1 cellular context compared by ENCODE assay signal in genomic region chr12:118714051-118714460, GRCh38.
TF ChIP-seq lines count a peak whose summit lies in the region.

No MANE protein-coding gene starts in this region.

TF ChIP-seq in HepG2, 621 proteins besides CTCF, POLR2A, EP300 and RAD21 (continued from another document and continues in another):
- no peak for TF ChIP-seq HMGXB3 (CRISPR knock-in tag; IDR thresholded peaks at IDR 0.05; ENCODE audit: borderline replicate concordance)
- no peak for TF ChIP-seq PHF20 (CRISPR knock-in tag; IDR thresholded peaks at IDR 0.05)
- TF ChIP-seq ZBTB49 (CRISPR knock-in tag; IDR thresholded peaks at IDR 0.05; ENCODE audit: borderline replicate concordance): peak; percentile 49; the same call in 1 of the 2 replicates
- TF ChIP-seq THAP7 (CRISPR knock-in tag; IDR thresholded peaks at IDR 0.05): no peak
- no peak for TF ChIP-seq ZNF639 (CRISPR knock-in tag; conservative IDR thresholded peaks at IDR 0.05)
- no peak for TF ChIP-seq MATR3 (CRISPR knock-in tag; IDR thresholded peaks at IDR 0.05)
- TF ChIP-seq CENPT (CRISPR knock-in tag; IDR thresholded peaks at IDR 0.05; ENCODE audit: low read depth): no peak
- TF ChIP-seq ZNF44 (CRISPR knock-in tag; IDR thresholded peaks at IDR 0.05): no peak
- TF ChIP-seq MAF1 (CRISPR knock-in tag; IDR thresholded peaks at IDR 0.05; ENCODE audit: borderline replicate concordance): no peak
- TF ChIP-seq SMARCC2 (IDR thresholded peaks at IDR 0.05): no peak
- no peak for TF ChIP-seq PRDM15 (CRISPR knock-in tag; IDR thresholded peaks at IDR 0.05)
- no peak for TF ChIP-seq CENPX (CRISPR knock-in tag; IDR thresholded peaks at IDR 0.05)
- no peak for TF ChIP-seq ZNF362 (CRISPR knock-in tag; IDR thresholded peaks at IDR 0.05; ENCODE audit: borderline replicate concordance)
- no peak for TF ChIP-seq ZNF274 (CRISPR knock-in tag; IDR thresholded peaks at IDR 0.05)
- 0 out of 2 replicates have a peak, but pooled peaks have one; percentile 17 for TF ChIP-seq ZNF275 (CRISPR knock-in tag; IDR thresholded peaks at IDR 0.05; ENCODE audit: borderline replicate concordance)
- TF ChIP-seq FOXO1 (CRISPR knock-in tag; IDR thresholded peaks at IDR 0.05): no peak
- no peak; the same call in 1 of the 2 replicates for TF ChIP-seq ELF1 (CRISPR knock-in tag; IDR thresholded peaks at IDR 0.05)
- peak; percentile 1; the same call in 1 of the 2 replicates for TF ChIP-seq CCDC6 (CRISPR knock-in tag; IDR thresholded peaks at IDR 0.05)
- TF ChIP-seq EHMT2 (IDR thresholded peaks at IDR 0.05; ENCODE audit: borderline replicate concordance, low read depth, low read length): peak; percentile 86
- TF ChIP-seq HDAC1 (CRISPR knock-in tag; IDR thresholded peaks at IDR 0.05): no peak
- no peak for TF ChIP-seq NFIB (CRISPR knock-in tag; IDR thresholded peaks at IDR 0.05; ENCODE audit: borderline replicate concordance)
- no peak for TF ChIP-seq DPF2 (CRISPR knock-in tag; IDR thresholded peaks at IDR 0.05; ENCODE audit: borderline replicate concordance, low read depth)
- no peak for TF ChIP-seq FLYWCH1 (CRISPR knock-in tag; IDR thresholded peaks at IDR 0.05)
- TF ChIP-seq ZBTB37 (CRISPR knock-in tag; IDR thresholded peaks at IDR 0.05): no peak
- TF ChIP-seq SCMH1 (CRISPR knock-in tag; IDR thresholded peaks at IDR 0.05; ENCODE audit: borderline replicate concordance): no peak
- no peak for TF ChIP-seq BATF2 (CRISPR knock-in tag; IDR thresholded peaks at IDR 0.05)
- no peak for TF ChIP-seq ZNF589 (CRISPR knock-in tag; conservative IDR thresholded peaks at IDR 0.05)
- no peak for TF ChIP-seq ZEB1 (IDR thresholded peaks at IDR 0.05; ENCODE audit: insufficient replicate concordance, low read depth)
- no peak for TF ChIP-seq TBL1XR1 (IDR thresholded peaks at IDR 0.05; ENCODE audit: borderline replicate concordance, low read length, partially characterized antibody)
- no peak for TF ChIP-seq POLR2AphosphoS5 (IDR thresholded peaks at IDR 0.05; ENCODE audit: low read depth, low read length)
- no peak for TF ChIP-seq THAP11 (CRISPR knock-in tag; IDR thresholded peaks at IDR 0.05)
- TF ChIP-seq ZSCAN12 (CRISPR knock-in tag; IDR thresholded peaks at IDR 0.05): no peak
- no peak for TF ChIP-seq GLMP (CRISPR knock-in tag; IDR thresholded peaks at IDR 0.05; ENCODE audit: borderline replicate concordance)
- peak; percentile 59; the same call in 1 of the 2 replicates for TF ChIP-seq ZNF574 (CRISPR knock-in tag; IDR thresholded peaks at IDR 0.05)
- no peak for TF ChIP-seq ZNF549 (CRISPR knock-in tag; IDR thresholded peaks at IDR 0.05)
